ENCODE assay signal across 8 cellular contexts in the genomic region with DNA sequence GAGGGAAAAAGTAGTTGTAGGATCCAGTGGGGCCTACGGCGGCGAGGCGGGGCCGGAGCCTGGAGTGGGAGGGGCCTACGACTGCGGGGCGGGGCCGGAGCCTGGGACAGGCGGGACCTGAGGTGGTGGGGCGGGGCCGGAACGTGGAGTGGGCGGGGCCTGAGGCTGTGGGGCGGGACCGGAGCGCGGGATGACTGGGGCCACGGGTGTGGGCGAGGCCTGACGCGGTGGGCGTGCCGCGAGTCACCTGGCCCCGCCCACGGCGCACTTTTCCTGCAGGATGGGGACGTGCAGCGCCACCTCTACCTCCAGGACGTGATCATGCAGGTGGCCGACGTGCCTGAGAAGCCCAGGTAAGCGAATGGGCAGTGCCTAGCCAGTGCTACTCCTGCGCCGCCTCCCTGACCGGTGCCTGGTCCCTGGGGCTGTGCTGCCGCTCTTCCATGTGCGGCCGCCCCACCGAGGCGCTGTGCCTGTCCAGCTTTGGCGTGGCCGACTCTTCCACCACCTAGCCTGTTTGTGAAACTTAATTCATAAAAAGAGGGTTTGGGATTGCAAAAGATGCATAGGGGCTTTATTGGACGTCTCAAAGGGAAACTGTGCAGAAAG. TPM values are rescaled to one million over a fixed set of nuclear protein-coding genes. Genes with fewer than 3 reads are reported as not detected.
DNase-seq lines count a peak whose midpoint lies in the region; ATAC-seq and TF ChIP-seq lines count a peak whose summit lies in the region.

No MANE protein-coding gene starts in this region.

- H3K27me3 Mint-ChIP-seq in activated CD4-positive, alpha-beta T cell treated with anti-CD3 and anti-CD28 coated beads, Interleukin-2, amount 10 ng/mL, durations not matched to agents 7 days and 5 days = no peaks in the 10 kb centered on the region

- H3K9me3 ChIP-seq in left lung = no peaks in the 10 kb centered on the region

- DNase-seq in AG08396 (ENCODE audit: low spot score) (peak; percentile 99), NCI-H446 treated with DMSO at 0.1 percent for 48 hours (lab: John Stamatoyannopoulos, UW) (peak; percentile 25), cortex of kidney (lab: John Stamatoyannopoulos, UW) (peak; percentile 73), left lung (peak; percentile 94 to 99)
- DNase-seq in activated CD4-positive, alpha-beta T cell treated with anti-CD3 and anti-CD28 coated beads, Interleukin-2, amount 10 ng/mL, durations not matched to agents 7 days and 5 days = peak; percentile 88
- DNase-seq in stimulated activated CD4-positive, alpha-beta T cell treated with anti-CD3 and anti-CD28 coated beads, Interleukin-2, amount 100 ng/mL, for 48 hours = peak; percentile 94 to 98

- intact Hi-C loops in left lung (cut with DNase I) = no loop called here

- peaks cover 18 to 43% of the 10 kb centered on the region in 2 donors for H3K4me1 ChIP-seq in left lung

- no peak for TF ChIP-seq CTCF in left lung (IDR thresholded peaks at IDR 0.05)

- H3K27ac Mint-ChIP-seq in activated CD4-positive, alpha-beta T cell treated with anti-CD3 and anti-CD28 coated beads, Interleukin-2, amount 10 ng/mL, durations not matched to agents 7 days and 5 days = peak overlapping the region; percentile 89

- ATAC-seq in GM18909 (IDR thresholded peaks at IDR 0.05; ENCODE audit: poor library complexity, unreplicated experiment) (peak; percentile 73), HG03175 (IDR thresholded peaks at IDR 0.05; ENCODE audit: unreplicated experiment) (peak; percentile 72), left lung (peak; percentile 95)

- peak overlapping the region; percentile 97 for H3K27ac ChIP-seq in left lung

- peak overlapping the region; percentile 66 for H3K4me3 Mint-ChIP-seq in activated CD4-positive, alpha-beta T cell treated with anti-CD3 and anti-CD28 coated beads, Interleukin-2, amount 10 ng/mL, durations not matched to agents 7 days and 5 days

- H3K9me3 Mint-ChIP-seq in activated CD4-positive, alpha-beta T cell treated with anti-CD3 and anti-CD28 coated beads, Interleukin-2, amount 10 ng/mL, durations not matched to agents 7 days and 5 days = no peaks in the 10 kb centered on the region

- peaks cover 24% of the 10 kb centered on the region for H3K4me1 Mint-ChIP-seq in activated CD4-positive, alpha-beta T cell treated with anti-CD3 and anti-CD28 coated beads, Interleukin-2, amount 10 ng/mL, durations not matched to agents 7 days and 5 days

- no peaks in the 10 kb centered on the region for H3K27me3 ChIP-seq in left lung

- CTCF ChIA-PET in activated CD4-positive, alpha-beta T cell treated with anti-CD3 and anti-CD28 coated beads, Interleukin-2, amount 10 ng/mL, durations not matched to agents 7 days and 5 days (lab: Charles Lee) = no interaction called here

- H3K36me3 ChIP-seq in left lung = peaks cover 0 to 32% of the 10 kb centered on the region in 2 donors

- peak overlapping the region; percentile 89 to 98 for H3K4me3 ChIP-seq in left lung

- H3K36me3 Mint-ChIP-seq in activated CD4-positive, alpha-beta T cell treated with anti-CD3 and anti-CD28 coated beads, Interleukin-2, amount 10 ng/mL, durations not matched to agents 7 days and 5 days (ENCODE audit: low read depth) = peaks cover 19% of the 10 kb centered on the region

- POLR2A ChIA-PET in activated CD4-positive, alpha-beta T cell treated with anti-CD3 and anti-CD28 coated beads, Interleukin-2, amount 10 ng/mL, durations not matched to agents 7 days and 5 days (lab: Charles Lee) = no interaction called here

RNA-seq across cellular contexts. Expression of gene ZNF511, which starts 0.5 kb away (rescaled TPM):
- total RNA-seq in activated CD4-positive, alpha-beta T cell treated with anti-CD3 and anti-CD28 coated beads, Interleukin-2, amount 10 ng/mL, durations not matched to agents 7 days and 5 days = 10 to 100 TPM; 54.5 to 59.7 TPM
- total RNA-seq in left lung = 10 to 100 TPM; 34.3 to 48.5 TPM

RNA-seq across cellular contexts. Expression of gene TUBGCP2, which starts 0.5 kb away (rescaled TPM):
- total RNA-seq in activated CD4-positive, alpha-beta T cell treated with anti-CD3 and anti-CD28 coated beads, Interleukin-2, amount 10 ng/mL, durations not matched to agents 7 days and 5 days = 10 to 100 TPM; 52.4 to 54.2 TPM
- 10 to 100 TPM; 47.2 to 62.3 TPM for total RNA-seq in left lung

RNA-seq across cellular contexts. Expression of gene CALY, which starts 27.5 kb away (rescaled TPM):
- total RNA-seq in activated CD4-positive, alpha-beta T cell treated with anti-CD3 and anti-CD28 coated beads, Interleukin-2, amount 10 ng/mL, durations not matched to agents 7 days and 5 days = not detected
- total RNA-seq in left lung = not detected

RNA-seq across cellular contexts. Expression of gene ADAM8, which starts 32.5 kb away (rescaled TPM):
- total RNA-seq in activated CD4-positive, alpha-beta T cell treated with anti-CD3 and anti-CD28 coated beads, Interleukin-2, amount 10 ng/mL, durations not matched to agents 7 days and 5 days = 100 to 1,000 TPM; 123 to 153 TPM
- 10 to 100 TPM; 16.2 to 45.3 TPM for total RNA-seq in left lung

RNA-seq across cellular contexts. Expression of gene PRAP1, which starts 38.0 kb away (rescaled TPM):
- not detected for total RNA-seq in activated CD4-positive, alpha-beta T cell treated with anti-CD3 and anti-CD28 coated beads, Interleukin-2, amount 10 ng/mL, durations not matched to agents 7 days and 5 days
- total RNA-seq in left lung = not detected

Comparison
In these comparisons a context has a peak if more than half of its experiments do, and no peak if none do; other contexts are left out.
1. Peak in every context shown above with its lines: DNase-seq, ATAC-seq, H3K4me3 ChIP-seq and H3K27ac ChIP-seq.
2. DNase-seq: peak in every context shown above with its lines; median percentile 99 in AG08396; 96 in left lung; 96 in stimulated activated CD4-positive, alpha-beta T cell treated with anti-CD3 and anti-CD28 coated beads, Interleukin-2, amount 100 ng/mL, for 48 hours; 88 in activated CD4-positive, alpha-beta T cell treated with anti-CD3 and anti-CD28 coated beads, Interleukin-2, amount 10 ng/mL, durations not matched to agents 7 days and 5 days; 73 in cortex of kidney; 25 in NCI-H446 treated with DMSO at 0.1 percent for 48 hours.